In genomic region chr9:88076286-88077070, GRCh38 we compare ENCODE assay signal across 8 cellular contexts.
A peak's percentile ranks its signal among the peaks of the same experiment; 100 is the strongest.
DNase-seq lines count a peak whose midpoint lies in the region; ATAC-seq and TF ChIP-seq lines count a peak whose summit lies in the region.

No MANE protein-coding gene starts in this region.

- POLR2A ChIA-PET in CD8-positive, alpha-beta T cell (lab: Charles Lee), result no interaction called here

- DNase-seq in CD8-positive, alpha-beta T cell, result peak in 4 of 7 experiments; percentile 6 to 13 (median 8)
- DNase-seq in HuH-7.5 (ENCODE audit: low spot score) (peak; percentile 35), SK-MEL-5 (ENCODE audit: low read depth, low spot score) (peak; percentile 26), T47D (ENCODE audit: low read depth in 1 of 2, low spot score in 1 of 2) (peak; percentile 78 to 89), iPS DF 6.9 (ENCODE audit: low read depth, low spot score) (peak; percentile 37), putamen (ENCODE audit: low spot score) (peak; percentile 67)

- H3K4me1 ChIP-seq in CD8-positive, alpha-beta T cell (ENCODE audit: insufficient read depth, low read length), result no peaks in the 10 kb centered on the region
- no peaks in the 10 kb centered on the region for H3K4me1 ChIP-seq in iPS DF 6.9 (ENCODE audit: control insufficient read depth, insufficient read depth, low read length)

- H3K4me3 ChIP-seq in CD8-positive, alpha-beta T cell (ENCODE audit: low read depth, low read length), result peak overlapping the region; percentile 31
- peak overlapping the region; percentile 44; the same call in 1 of the 2 replicates for H3K4me3 ChIP-seq in iPS DF 6.9 (ENCODE audit: low read length)

- H3K36me3 Mint-ChIP-seq in CD8-positive, alpha-beta T cell, result no peaks in the 10 kb centered on the region

- CTCF ChIA-PET in CD8-positive, alpha-beta T cell (lab: Charles Lee), result interaction anchor here (1.4 kb wide), 1 partner anchor 10 kb away, joined by 3 read pairs; no protein-coding TSS in a partner anchor

- H3K4me3 Mint-ChIP-seq in CD8-positive, alpha-beta T cell, result peak overlapping the region; percentile 76

- ATAC-seq in CD8-positive, alpha-beta T cell, result no peak
- ATAC-seq in HG03095 (IDR thresholded peaks at IDR 0.05; ENCODE audit: unreplicated experiment), result no peak
- ATAC-seq in HG03196 (IDR thresholded peaks at IDR 0.05; ENCODE audit: unreplicated experiment), result no peak

- in situ Hi-C loops in SK-MEL-5 (cut with HindIII; ENCODE audit: low pct_unique_long_range_greater_than_20kb, low sequenced_read_pairs), result no loop called here
- in situ Hi-C loops in T47D (cut with HindIII; ENCODE audit: low pct_unique_long_range_greater_than_20kb, low sequenced_read_pairs), result no loop called here

- peaks cover 8% of the 10 kb centered on the region for H3K27me3 ChIP-seq in CD8-positive, alpha-beta T cell (ENCODE audit: insufficient read depth, low read length)
- no peaks in the 10 kb centered on the region for H3K27me3 ChIP-seq in iPS DF 6.9 (ENCODE audit: control insufficient read depth, insufficient read depth, low read length)

- H3K9me3 ChIP-seq in CD8-positive, alpha-beta T cell (ENCODE audit: low read length), result no peaks in the 10 kb centered on the region
- no peaks in the 10 kb centered on the region for H3K9me3 ChIP-seq in iPS DF 6.9 (ENCODE audit: control insufficient read depth, insufficient read depth, low read length)

- H3K27ac Mint-ChIP-seq in CD8-positive, alpha-beta T cell, result no peak overlapping the region

- intact Hi-C loops in CD8-positive, alpha-beta T cell (cut with DNase I, micrococcal nuclease), result no loop called here

- TF ChIP-seq CTCF in CD8-positive, alpha-beta T cell (IDR thresholded peaks at IDR 0.05), result no peak

- no peaks in the 10 kb centered on the region for H3K9me3 Mint-ChIP-seq in CD8-positive, alpha-beta T cell

- H3K27me3 Mint-ChIP-seq in CD8-positive, alpha-beta T cell (ENCODE audit: low read depth), result peaks cover 68% of the 10 kb centered on the region

- no CpG with 5 or more reads among the region's 57 CpGs for WGBS in iPS DF 6.9 (ENCODE audit: insufficient coverage, insufficient read length)

- no peak overlapping the region for H3K27ac ChIP-seq in CD8-positive, alpha-beta T cell (ENCODE audit: low read depth, low read length)
- H3K27ac ChIP-seq in iPS DF 6.9 (ENCODE audit: low read length), result no peak overlapping the region

- H3K36me3 ChIP-seq in CD8-positive, alpha-beta T cell (ENCODE audit: insufficient read depth, low read length), result no peaks in the 10 kb centered on the region
- no peaks in the 10 kb centered on the region for H3K36me3 ChIP-seq in iPS DF 6.9 (ENCODE audit: control insufficient read depth, insufficient read depth, low read length)

- peaks cover 16% of the 10 kb centered on the region for H3K4me1 Mint-ChIP-seq in CD8-positive, alpha-beta T cell (ENCODE audit: low read depth)

Comparison
In these comparisons a context has a peak if more than half of its experiments do, and no peak if none do; other contexts are left out.
1. DNase-seq: peak in every context shown above with its lines; median percentile 84 in T47D; 67 in putamen; 37 in iPS DF 6.9; 35 in HuH-7.5; 26 in SK-MEL-5; 8 in CD8-positive, alpha-beta T cell.